15 cellular contexts compared by ENCODE assay signal in the genomic region with DNA sequence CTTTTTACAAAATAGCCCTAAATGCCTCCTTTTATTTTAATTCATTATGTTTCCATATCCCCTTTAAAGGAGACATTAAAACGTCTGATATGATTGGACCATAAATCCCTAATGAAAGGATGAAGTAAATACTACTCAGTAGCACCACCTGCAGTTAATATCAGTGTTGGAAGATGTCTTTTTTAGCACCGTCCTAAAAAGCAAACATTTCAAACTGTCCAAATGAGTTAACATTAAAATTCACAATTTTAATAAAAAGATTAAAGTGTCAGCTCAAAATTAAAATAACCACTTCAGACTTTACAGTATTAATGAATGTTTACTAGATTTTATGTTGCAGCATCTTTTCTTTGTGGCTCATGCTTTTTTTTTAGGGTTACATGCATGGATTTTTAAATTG. TPM values are rescaled to one million over a fixed set of nuclear protein-coding genes. Genes with fewer than 3 reads are reported as not detected.
DNase-seq lines count a peak whose midpoint lies in the region; ATAC-seq and TF ChIP-seq lines count a peak whose summit lies in the region.
"Had no signal": no experiment of that assay in that cellular context is flagged by ENCODE, and none has a peak within 500 bp of the region (broad histone marks: within the 10 kb centered on the region; RNA-seq: fewer than 3 reads in every experiment).

No MANE protein-coding gene starts in this region.

- CTCF ChIA-PET in A673 (lab: Charles Lee) = no interaction called here
- CTCF ChIA-PET in RWPE1 (lab: Yijun Ruan, JAX) = interaction anchor here (0.6 to 0.7 kb wide), 4 partner anchors 9 to 1650 kb away, joined by 3 to 8 read pairs (median 4); no protein-coding TSS in a partner anchor
- CTCF ChIA-PET in T-cell (lab: Charles Lee) = no interaction called here

- no peaks in the 10 kb centered on the region for H3K9me3 ChIP-seq in A673 (ENCODE audit: low read depth, low read length, poor library complexity, severe bottlenecking)

- no peak overlapping the region for H3K27ac Mint-ChIP-seq in T-cell
- no peak overlapping the region for H3K27ac Mint-ChIP-seq in activated T-helper 1 cell treated with anti-CD3 and anti-CD28 coated beads, Interleukin-12 subunit alpha, Interleukin-12 subunit beta, Interleukin-2, Interleukin-4 antibody, amounts not matched to agents 30 ng/mL and 10 ng/mL and 1 ng/mL, durations not matched to agents 14 hours and 24 hours and 36 hours
- H3K27ac Mint-ChIP-seq in stimulated activated naive B cell treated with anti-CD40 and anti-IgM and Interleukin-4, amounts not matched to agents 10 μg/mL and 1 μg/mL and 100 μg/mL, for 72 hours = no peak overlapping the region
- H3K27ac Mint-ChIP-seq: activated CD4-positive, alpha-beta memory T cell treated with anti-CD3 and anti-CD28 coated beads, Interleukin-2, amount 10 ng/mL, durations not matched to agents 7 days and 5 days; nephron progenitor cell; T-helper 17 cell had no signal

- no peak overlapping the region for H3K4me3 Mint-ChIP-seq in T-cell
- H3K4me3 Mint-ChIP-seq in activated T-helper 1 cell treated with anti-CD3 and anti-CD28 coated beads, Interleukin-12 subunit alpha, Interleukin-12 subunit beta, Interleukin-2, Interleukin-4 antibody, amounts not matched to agents 30 ng/mL and 10 ng/mL and 1 ng/mL, durations not matched to agents 14 hours and 24 hours and 36 hours = no peak overlapping the region
- H3K4me3 Mint-ChIP-seq in stimulated activated naive B cell treated with anti-CD40 and anti-IgM and Interleukin-4, amounts not matched to agents 10 μg/mL and 1 μg/mL and 100 μg/mL, for 72 hours = no peak overlapping the region
- H3K4me3 Mint-ChIP-seq: activated CD4-positive, alpha-beta memory T cell treated with anti-CD3 and anti-CD28 coated beads, Interleukin-2, amount 10 ng/mL, durations not matched to agents 7 days and 5 days; activated naive CD8-positive, alpha-beta T cell; nephron progenitor cell; T-helper 17 cell had no signal

- no peaks in the 10 kb centered on the region for H3K27me3 ChIP-seq in A673 (replicated peaks; ENCODE audit: insufficient read depth, low read depth, low read length, poor library complexity)

- peaks cover 88% of the 10 kb centered on the region for H3K36me3 ChIP-seq in A673 (ENCODE audit: insufficient read depth, low read length, poor library complexity, severe bottlenecking)

- no peak for ATAC-seq in T-cell (replicated peaks in 1 of 4)
- ATAC-seq in GM18858 (IDR thresholded peaks at IDR 0.05; ENCODE audit: unreplicated experiment) = no peak
- ATAC-seq in stimulated activated naive B cell treated with anti-CD40 and anti-IgM and Interleukin-4, amounts not matched to agents 10 μg/mL and 1 μg/mL and 100 μg/mL, for 72 hours (replicated peaks) = no peak
- ATAC-seq: T-helper 17 cell had no signal

- peak; percentile 57 for TF ChIP-seq CTCF in A673 (conservative IDR thresholded peaks at IDR 0.05; ENCODE audit: low read depth, low read length)
- peak; percentile 18 for TF ChIP-seq CTCF in GM10266 (IDR thresholded peaks at IDR 0.05; ENCODE audit: control insufficient read depth, insufficient read depth, low read depth, missing control alignments)
- peak; percentile 25; the same call in 1 of the 2 replicates for TF ChIP-seq CTCF in RWPE1 (conservative IDR thresholded peaks at IDR 0.05; ENCODE audit: low read depth)
- peak; percentile 10 for TF ChIP-seq CTCF in foreskin fibroblast (IDR thresholded peaks at IDR 0.05; ENCODE audit: low read depth, low read length)

- H3K27ac ChIP-seq in A673 (ENCODE audit: low read depth, low read length, poor library complexity, severe bottlenecking) = no peak overlapping the region
- H3K27ac ChIP-seq in RWPE1 = no peak overlapping the region
- H3K27ac ChIP-seq: BLaER1 treated with 17β-estradiol and CSF1 and Interleukin-3, amounts not matched to agents 10 nM and 100 nM had no signal

- DNase-seq in A673 (ENCODE audit: low spot score) = peak; percentile 25
- no peak for DNase-seq in GM10266 (ENCODE audit: extremely low spot score)
- no peak for DNase-seq in RWPE1 (ENCODE audit: low spot score)
- DNase-seq in foreskin fibroblast = no peak
- DNase-seq in T-cell = no peak
- DNase-seq in activated T-helper 1 cell treated with anti-CD3 and anti-CD28 coated beads, Interleukin-12 subunit alpha, Interleukin-12 subunit beta, Interleukin-2, Interleukin-4 antibody, amounts not matched to agents 30 ng/mL and 10 ng/mL and 1 ng/mL, durations not matched to agents 14 hours and 24 hours and 36 hours (ENCODE audit: low spot score) = no peak
- DNase-seq in stimulated activated naive B cell treated with anti-CD40 and anti-IgM and Interleukin-4, amounts not matched to agents 10 μg/mL and 1 μg/mL and 100 μg/mL, for 72 hours = no peak
- DNase-seq: activated CD4-positive, alpha-beta memory T cell treated with anti-CD3 and anti-CD28 coated beads, Interleukin-2, amount 10 ng/mL, durations not matched to agents 7 days and 5 days; NCI-H187; nephron progenitor cell; stimulated activated CD4-positive, alpha-beta T cell treated with anti-CD3 and anti-CD28 coated beads, Interleukin-12 subunit alpha, Interleukin-12 subunit beta, amount 100 ng/mL, for 4 hours; T-helper 17 cell had no signal

- BruUV-seq in A673 (replicated peaks; lab: Mats Ljungman, UMichigan) = no TSS peak

- intact Hi-C loops in A673 (cut with micrococcal nuclease; ENCODE audit: unreplicated experiment) = no loop called here
- intact Hi-C loops in activated T-helper 1 cell treated with anti-CD3 and anti-CD28 coated beads, Interleukin-12 subunit alpha, Interleukin-12 subunit beta, Interleukin-2, Interleukin-4 antibody, amounts not matched to agents 30 ng/mL and 10 ng/mL and 1 ng/mL, durations not matched to agents 14 hours and 24 hours and 36 hours (cut with micrococcal nuclease) = no loop called here

- H3K36me3 Mint-ChIP-seq in T-cell = peaks cover 70% of the 10 kb centered on the region
- H3K36me3 Mint-ChIP-seq in activated T-helper 1 cell treated with anti-CD3 and anti-CD28 coated beads, Interleukin-12 subunit alpha, Interleukin-12 subunit beta, Interleukin-2, Interleukin-4 antibody, amounts not matched to agents 30 ng/mL and 10 ng/mL and 1 ng/mL, durations not matched to agents 14 hours and 24 hours and 36 hours (ENCODE audit: low read depth) = peaks cover 65% of the 10 kb centered on the region
- peaks cover 55 to 58% of the 10 kb centered on the region in 2 donors for H3K36me3 Mint-ChIP-seq in stimulated activated naive B cell treated with anti-CD40 and anti-IgM and Interleukin-4, amounts not matched to agents 10 μg/mL and 1 μg/mL and 100 μg/mL, for 72 hours

- H3K27me3 Mint-ChIP-seq in T-cell = no peaks in the 10 kb centered on the region
- no peaks in the 10 kb centered on the region for H3K27me3 Mint-ChIP-seq in activated T-helper 1 cell treated with anti-CD3 and anti-CD28 coated beads, Interleukin-12 subunit alpha, Interleukin-12 subunit beta, Interleukin-2, Interleukin-4 antibody, amounts not matched to agents 30 ng/mL and 10 ng/mL and 1 ng/mL, durations not matched to agents 14 hours and 24 hours and 36 hours (ENCODE audit: insufficient read depth)
- no peaks in the 10 kb centered on the region for H3K27me3 Mint-ChIP-seq in stimulated activated naive B cell treated with anti-CD40 and anti-IgM and Interleukin-4, amounts not matched to agents 10 μg/mL and 1 μg/mL and 100 μg/mL, for 72 hours
- H3K27me3 Mint-ChIP-seq: activated CD4-positive, alpha-beta memory T cell treated with anti-CD3 and anti-CD28 coated beads, Interleukin-2, amount 10 ng/mL, durations not matched to agents 7 days and 5 days; activated naive CD8-positive, alpha-beta T cell; T-helper 17 cell had no signal

- POLR2A ChIA-PET in A673 (lab: Charles Lee; ENCODE audit: low non-redundant PET) (no interaction called here), RWPE1 (lab: Yijun Ruan, JAX; ENCODE audit: low non-redundant PET) (no interaction called here), T-cell (lab: Charles Lee) (no interaction called here)

- H3K4me3 ChIP-seq in A673 (ENCODE audit: low read depth, low read length, poor library complexity, severe bottlenecking) = no peak overlapping the region
- H3K4me3 ChIP-seq in foreskin fibroblast (ENCODE audit: low read depth in 1 of 2, low read length in 2 of 2) = no peak overlapping the region
- H3K4me3 ChIP-seq: BLaER1 treated with 17β-estradiol and CSF1 and Interleukin-3, amounts not matched to agents 10 nM and 100 nM had no signal

- no peaks in the 10 kb centered on the region for H3K9me3 Mint-ChIP-seq in T-cell
- H3K9me3 Mint-ChIP-seq in activated T-helper 1 cell treated with anti-CD3 and anti-CD28 coated beads, Interleukin-12 subunit alpha, Interleukin-12 subunit beta, Interleukin-2, Interleukin-4 antibody, amounts not matched to agents 30 ng/mL and 10 ng/mL and 1 ng/mL, durations not matched to agents 14 hours and 24 hours and 36 hours = no peaks in the 10 kb centered on the region
- no peaks in the 10 kb centered on the region for H3K9me3 Mint-ChIP-seq in stimulated activated naive B cell treated with anti-CD40 and anti-IgM and Interleukin-4, amounts not matched to agents 10 μg/mL and 1 μg/mL and 100 μg/mL, for 72 hours
- H3K9me3 Mint-ChIP-seq: activated CD4-positive, alpha-beta memory T cell treated with anti-CD3 and anti-CD28 coated beads, Interleukin-2, amount 10 ng/mL, durations not matched to agents 7 days and 5 days; nephron progenitor cell had no signal

- H3K4me1 Mint-ChIP-seq in T-cell = peaks cover 44 to 80% (median 71%) of the 10 kb centered on the region in 3 donors
- H3K4me1 Mint-ChIP-seq in activated T-helper 1 cell treated with anti-CD3 and anti-CD28 coated beads, Interleukin-12 subunit alpha, Interleukin-12 subunit beta, Interleukin-2, Interleukin-4 antibody, amounts not matched to agents 30 ng/mL and 10 ng/mL and 1 ng/mL, durations not matched to agents 14 hours and 24 hours and 36 hours (ENCODE audit: low read depth) = peaks cover 15% of the 10 kb centered on the region
- H3K4me1 Mint-ChIP-seq in stimulated activated naive B cell treated with anti-CD40 and anti-IgM and Interleukin-4, amounts not matched to agents 10 μg/mL and 1 μg/mL and 100 μg/mL, for 72 hours = peaks cover 15 to 36% of the 10 kb centered on the region in 2 donors
- H3K4me1 Mint-ChIP-seq: nephron progenitor cell had no signal

- peaks cover 9% of the 10 kb centered on the region for H3K4me1 ChIP-seq in A673 (ENCODE audit: insufficient read depth, low read length, poor library complexity, severe bottlenecking)
- H3K4me1 ChIP-seq: BLaER1 treated with 17β-estradiol and CSF1 and Interleukin-3, amounts not matched to agents 10 nM and 100 nM had no signal

RNA-seq across cellular contexts. Expression of gene ZNF507, which starts 12.3 kb away (rescaled TPM):
- total RNA-seq in A673 (2021) (35.0 and 36.1 TPM in 2 replicates), T-cell (10 to 100 TPM; 32.6 to 38.2 (median 35.9) TPM)
- total RNA-seq in activated T-helper 1 cell treated with anti-CD3 and anti-CD28 coated beads, Interleukin-12 subunit alpha, Interleukin-12 subunit beta, Interleukin-2, Interleukin-4 antibody, amounts not matched to agents 30 ng/mL and 10 ng/mL and 1 ng/mL, durations not matched to agents 14 hours and 24 hours and 36 hours = 32.4 and 34.8 TPM in 2 replicates

RNA-seq across cellular contexts. Expression of gene DPY19L3, which starts 47.9 kb away (rescaled TPM):
- total RNA-seq in A673 (2021) = 62.7 and 70.5 TPM in 2 replicates
- total RNA-seq in T-cell = 10 to 100 TPM; 11.1 to 17.4 (median 15.5) TPM
- total RNA-seq in activated T-helper 1 cell treated with anti-CD3 and anti-CD28 coated beads, Interleukin-12 subunit alpha, Interleukin-12 subunit beta, Interleukin-2, Interleukin-4 antibody, amounts not matched to agents 30 ng/mL and 10 ng/mL and 1 ng/mL, durations not matched to agents 14 hours and 24 hours and 36 hours = 11.9 and 16.5 TPM in 2 replicates
